In the genomic region with DNA sequence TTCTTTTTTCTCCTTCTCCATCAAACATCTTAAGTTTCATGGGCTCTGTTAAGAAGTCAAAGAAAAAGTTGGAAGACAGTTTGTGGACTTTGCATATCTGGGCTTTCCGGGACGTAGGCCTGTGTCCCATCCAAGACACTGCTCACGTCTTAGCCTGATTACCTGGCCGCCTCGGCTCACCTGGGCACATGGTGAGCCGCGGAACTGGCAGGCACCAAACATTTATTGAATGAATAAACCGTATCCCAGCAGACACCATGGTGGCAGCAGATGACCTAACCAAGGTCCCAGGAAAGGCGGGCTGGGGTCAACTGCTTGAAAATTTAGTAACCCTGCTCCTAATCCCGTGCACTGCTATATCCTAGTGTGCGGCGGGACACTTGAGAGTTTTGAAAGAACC, we compare ENCODE assay signal across 8 cellular contexts. TPM values are rescaled to one million over a fixed set of nuclear protein-coding genes. Genes with fewer than 3 reads are reported as not detected.
DNase-seq lines count a peak whose midpoint lies in the region; ATAC-seq and TF ChIP-seq lines count a peak whose summit lies in the region.

No MANE protein-coding gene starts in this region.

- peaks cover 18% of the 10 kb centered on the region for H3K4me1 ChIP-seq in GM23338 (ENCODE audit: insufficient read depth)
- H3K4me1 ChIP-seq in gastroesophageal sphincter, result peaks cover 0 to 20% (median under 1%) of the 10 kb centered on the region in 3 donors
- peaks cover 5 to 9% of the 10 kb centered on the region in 2 donors for H3K4me1 ChIP-seq in gastrocnemius medialis

- TF ChIP-seq EP300 in gastroesophageal sphincter (IDR thresholded peaks at IDR 0.05), result no peak

- H3K4me1 Mint-ChIP-seq in GM23338, result peaks cover 33% of the 10 kb centered on the region

- H3K27ac Mint-ChIP-seq in GM23338, result peak overlapping the region; percentile 86

- H3K9me2 ChIP-seq in GM23338 (ENCODE audit: insufficient read depth), result 0 out of 2 replicates have a peak, but pooled peaks cover 5% of the 10 kb centered on the region

- H3K27me3 Mint-ChIP-seq in GM23338 (ENCODE audit: insufficient read depth, low read depth, poor library complexity), result peaks cover 15% of the 10 kb centered on the region

- H3K36me3 ChIP-seq in GM23338 (ENCODE audit: insufficient read depth) (no peaks in the 10 kb centered on the region), gastroesophageal sphincter (no peaks in the 10 kb centered on the region), gastrocnemius medialis (no peaks in the 10 kb centered on the region)

- DNase-seq in GM23338 (ENCODE audit: low spot score) (no peak), gastrocnemius medialis (no peak), occipital lobe (lab: John Stamatoyannopoulos, UW) (no peak)

- H3K4me3 ChIP-seq in GM23338 (peak overlapping the region; percentile 83), WI38 (ENCODE audit: low read depth, low read length) (peak overlapping the region; percentile 68), gastroesophageal sphincter (peak overlapping the region; percentile 77 to 92), gastrocnemius medialis (peak overlapping the region; percentile 66 to 95 (median 68))

- H3K27me3 ChIP-seq in GM23338 (ENCODE audit: insufficient read depth), result peaks cover 8% of the 10 kb centered on the region
- no peaks in the 10 kb centered on the region for H3K27me3 ChIP-seq in gastroesophageal sphincter
- H3K27me3 ChIP-seq in gastrocnemius medialis, result no peaks in the 10 kb centered on the region

- H4K20me1 ChIP-seq in GM23338 (replicated peaks; ENCODE audit: insufficient read depth), result no peaks in the 10 kb centered on the region

- peaks cover 6% of the 10 kb centered on the region; the same call in 1 of the 2 replicates for H3F3A ChIP-seq in GM23338 (replicated peaks; ENCODE audit: low read depth)

- H3K9me3 ChIP-seq in gastroesophageal sphincter, result no peaks in the 10 kb centered on the region
- H3K9me3 ChIP-seq in gastrocnemius medialis, result peaks cover 0 to 8% (median 0%) of the 10 kb centered on the region in 3 donors

- ATAC-seq in GM23338 (no peak), gastroesophageal sphincter (no peak), gastrocnemius medialis (no peak), GM19467 (IDR thresholded peaks at IDR 0.05; ENCODE audit: unreplicated experiment) (no peak), GM18861 (IDR thresholded peaks at IDR 0.05; ENCODE audit: unreplicated experiment) (no peak), HG02610 (IDR thresholded peaks at IDR 0.05; ENCODE audit: unreplicated experiment) (no peak)

- 60 to 91% methylated on average over 7 of the region's 12 CpGs for WGBS in gastroesophageal sphincter (ENCODE audit: low coverage in 1 of 2), 2 donors

- no peaks in the 10 kb centered on the region; the same call in 1 of the 3 replicates for H3K9me3 Mint-ChIP-seq in GM23338

- 0 out of 2 replicates have a peak overlapping the region, but pooled peaks have one; percentile 59 for H2AFZ ChIP-seq in GM23338

- TF ChIP-seq POLR2A in gastroesophageal sphincter (IDR thresholded peaks at IDR 0.05) (no peak), gastrocnemius medialis (IDR thresholded peaks at IDR 0.05) (no peak)

- no peak for TF ChIP-seq CTCF in GM23338 (conservative IDR thresholded peaks at IDR 0.05; ENCODE audit: low read depth in 2 of 2)
- no peak for TF ChIP-seq CTCF in WI38 (IDR thresholded peaks at IDR 0.05; ENCODE audit: low read depth, low read length)
- TF ChIP-seq CTCF in gastroesophageal sphincter (IDR thresholded peaks at IDR 0.05), result no peak
- no peak for TF ChIP-seq CTCF in gastrocnemius medialis (IDR thresholded peaks at IDR 0.05 in 4 of 5, conservative IDR thresholded peaks at IDR 0.05 in 1 of 5)

- peaks cover 52% of the 10 kb centered on the region for H3K36me3 Mint-ChIP-seq in GM23338 (ENCODE audit: low read depth)

- peak overlapping the region; percentile 84 for H3K4me3 Mint-ChIP-seq in GM23338

- in situ Hi-C loops in gastrocnemius medialis (cut with MboI; ENCODE audit: low sequenced_read_pairs in 4 of 4), result loop anchor here (10.0 to 25.0 kb wide), 3 partner anchors 97 to 157 kb away; a partner anchor contains a TSS

- H3K4me2 ChIP-seq in GM23338, result peak overlapping the region; percentile 90

- intact Hi-C loops in gastrocnemius medialis (cut with DNase I; ENCODE audit: low total_unique reads), result no loop called here

- H3K27ac ChIP-seq in GM23338 (ENCODE audit: low read depth), result peak overlapping the region; percentile 45; the same call in 1 of the 2 replicates
- peak overlapping the region in 3 of 4 donors; percentile 98 to 100 (median 98) for H3K27ac ChIP-seq in gastroesophageal sphincter
- H3K27ac ChIP-seq in gastrocnemius medialis, result peak overlapping the region; percentile 97 to 100 (median 99)

- H3K79me2 ChIP-seq in GM23338 (replicated peaks; ENCODE audit: insufficient read depth), result peaks cover 24% of the 10 kb centered on the region

TF ChIP-seq in GM23338, 12 proteins besides CTCF, POLR2A, EP300 and RAD21 (continues in another document):
- TF ChIP-seq, protein P1, sequence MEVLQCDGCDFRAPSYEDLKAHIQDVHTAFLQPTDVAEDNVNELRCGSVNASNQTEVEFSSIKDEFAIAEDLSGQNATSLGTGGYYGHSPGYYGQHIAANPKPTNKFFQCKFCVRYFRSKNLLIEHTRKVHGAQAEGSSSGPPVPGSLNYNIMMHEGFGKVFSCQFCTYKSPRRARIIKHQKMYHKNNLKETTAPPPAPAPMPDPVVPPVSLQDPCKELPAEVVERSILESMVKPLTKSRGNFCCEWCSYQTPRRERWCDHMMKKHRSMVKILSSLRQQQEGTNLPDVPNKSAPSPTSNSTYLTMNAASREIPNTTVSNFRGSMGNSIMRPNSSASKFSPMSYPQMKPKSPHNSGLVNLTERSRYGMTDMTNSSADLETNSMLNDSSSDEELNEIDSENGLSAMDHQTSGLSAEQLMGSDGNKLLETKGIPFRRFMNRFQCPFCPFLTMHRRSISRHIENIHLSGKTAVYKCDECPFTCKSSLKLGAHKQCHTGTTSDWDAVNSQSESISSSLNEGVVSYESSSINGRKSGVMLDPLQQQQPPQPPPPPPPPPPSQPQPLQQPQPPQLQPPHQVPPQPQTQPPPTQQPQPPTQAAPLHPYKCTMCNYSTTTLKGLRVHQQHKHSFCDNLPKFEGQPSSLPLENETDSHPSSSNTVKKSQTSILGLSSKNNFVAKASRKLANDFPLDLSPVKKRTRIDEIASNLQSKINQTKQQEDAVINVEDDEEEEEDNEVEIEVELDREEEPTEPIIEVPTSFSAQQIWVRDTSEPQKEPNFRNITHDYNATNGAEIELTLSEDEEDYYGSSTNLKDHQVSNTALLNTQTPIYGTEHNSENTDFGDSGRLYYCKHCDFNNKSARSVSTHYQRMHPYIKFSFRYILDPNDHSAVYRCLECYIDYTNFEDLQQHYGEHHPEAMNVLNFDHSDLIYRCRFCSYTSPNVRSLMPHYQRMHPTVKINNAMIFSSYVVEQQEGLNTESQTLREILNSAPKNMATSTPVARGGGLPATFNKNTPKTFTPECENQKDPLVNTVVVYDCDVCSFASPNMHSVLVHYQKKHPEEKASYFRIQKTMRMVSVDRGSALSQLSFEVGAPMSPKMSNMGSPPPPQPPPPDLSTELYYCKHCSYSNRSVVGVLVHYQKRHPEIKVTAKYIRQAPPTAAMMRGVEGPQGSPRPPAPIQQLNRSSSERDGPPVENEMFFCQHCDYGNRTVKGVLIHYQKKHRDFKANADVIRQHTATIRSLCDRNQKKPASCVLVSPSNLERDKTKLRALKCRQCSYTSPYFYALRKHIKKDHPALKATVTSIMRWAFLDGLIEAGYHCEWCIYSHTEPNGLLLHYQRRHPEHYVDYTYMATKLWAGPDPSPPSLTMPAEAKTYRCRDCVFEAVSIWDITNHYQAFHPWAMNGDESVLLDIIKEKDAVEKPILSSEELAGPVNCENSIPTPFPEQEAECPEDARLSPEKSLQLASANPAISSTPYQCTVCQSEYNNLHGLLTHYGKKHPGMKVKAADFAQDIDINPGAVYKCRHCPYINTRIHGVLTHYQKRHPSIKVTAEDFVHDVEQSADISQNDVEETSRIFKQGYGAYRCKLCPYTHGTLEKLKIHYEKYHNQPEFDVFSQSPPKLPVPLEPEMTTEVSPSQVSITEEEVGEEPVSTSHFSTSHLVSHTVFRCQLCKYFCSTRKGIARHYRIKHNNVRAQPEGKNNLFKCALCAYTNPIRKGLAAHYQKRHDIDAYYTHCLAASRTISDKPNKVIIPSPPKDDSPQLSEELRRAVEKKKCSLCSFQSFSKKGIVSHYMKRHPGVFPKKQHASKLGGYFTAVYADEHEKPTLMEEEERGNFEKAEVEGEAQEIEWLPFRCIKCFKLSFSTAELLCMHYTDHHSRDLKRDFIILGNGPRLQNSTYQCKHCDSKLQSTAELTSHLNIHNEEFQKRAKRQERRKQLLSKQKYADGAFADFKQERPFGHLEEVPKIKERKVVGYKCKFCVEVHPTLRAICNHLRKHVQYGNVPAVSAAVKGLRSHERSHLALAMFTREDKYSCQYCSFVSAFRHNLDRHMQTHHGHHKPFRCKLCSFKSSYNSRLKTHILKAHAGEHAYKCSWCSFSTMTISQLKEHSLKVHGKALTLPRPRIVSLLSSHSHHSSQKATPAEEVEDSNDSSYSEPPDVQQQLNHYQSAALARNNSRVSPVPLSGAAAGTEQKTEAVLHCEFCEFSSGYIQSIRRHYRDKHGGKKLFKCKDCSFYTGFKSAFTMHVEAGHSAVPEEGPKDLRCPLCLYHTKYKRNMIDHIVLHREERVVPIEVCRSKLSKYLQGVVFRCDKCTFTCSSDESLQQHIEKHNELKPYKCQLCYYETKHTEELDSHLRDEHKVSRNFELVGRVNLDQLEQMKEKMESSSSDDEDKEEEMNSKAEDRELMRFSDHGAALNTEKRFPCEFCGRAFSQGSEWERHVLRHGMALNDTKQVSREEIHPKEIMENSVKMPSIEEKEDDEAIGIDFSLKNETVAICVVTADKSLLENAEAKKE (CRISPR knock-in tag; IDR thresholded peaks at IDR 0.05), result no peak
- TF ChIP-seq NANOG (IDR thresholded peaks at IDR 0.05; ENCODE audit: borderline replicate concordance) (no peak), EZH2 (IDR thresholded peaks at IDR 0.05; ENCODE audit: low read depth, unreplicated experiment) (no peak)

RNA-seq across cellular contexts. Expression of a gene that starts 35.6 kb away (rescaled TPM):
- total RNA-seq in GM23338 (2014; rRNA removed; shearing (Covaris generic)), result 1,032 and 1,042 TPM in 2 replicates
- polyA plus RNA-seq in GM23338 (2016; fragmentation: Nextera tagmentation; extraction: Ambion mirVana), result 917 and 940 TPM in 2 replicates
- total RNA-seq in gastroesophageal sphincter, result 100 to 1,000 TPM; 521 to 893 (median 652) TPM
- 100 to 1,000 TPM; 513 to 854 (median 781) TPM for total RNA-seq in gastrocnemius medialis
- 344 TPM for total RNA-seq in occipital lobe

RNA-seq across cellular contexts. Expression of a gene that starts 37.4 kb away (rescaled TPM):
- 12.1 and 15.0 TPM in 2 replicates for total RNA-seq in GM23338 (2014; rRNA removed; shearing (Covaris generic))
- 11.3 and 12.3 TPM in 2 replicates for polyA plus RNA-seq in GM23338 (2016; fragmentation: Nextera tagmentation; extraction: Ambion mirVana)
- total RNA-seq in gastroesophageal sphincter, result under 1 TPM in 1 of 4 donors, not detected in 3; 0.19 TPM
- total RNA-seq in gastrocnemius medialis, result not detected
- total RNA-seq in occipital lobe, result 0.94 TPM

Comparison
In these comparisons a context has a peak if more than half of its experiments do, and no peak if none do; other contexts are left out.
1. H3K27ac ChIP-seq: peak in every context shown above with its lines; median percentile 99 in gastrocnemius medialis; 98 in gastroesophageal sphincter; 45 in GM23338.